In the genomic region with DNA sequence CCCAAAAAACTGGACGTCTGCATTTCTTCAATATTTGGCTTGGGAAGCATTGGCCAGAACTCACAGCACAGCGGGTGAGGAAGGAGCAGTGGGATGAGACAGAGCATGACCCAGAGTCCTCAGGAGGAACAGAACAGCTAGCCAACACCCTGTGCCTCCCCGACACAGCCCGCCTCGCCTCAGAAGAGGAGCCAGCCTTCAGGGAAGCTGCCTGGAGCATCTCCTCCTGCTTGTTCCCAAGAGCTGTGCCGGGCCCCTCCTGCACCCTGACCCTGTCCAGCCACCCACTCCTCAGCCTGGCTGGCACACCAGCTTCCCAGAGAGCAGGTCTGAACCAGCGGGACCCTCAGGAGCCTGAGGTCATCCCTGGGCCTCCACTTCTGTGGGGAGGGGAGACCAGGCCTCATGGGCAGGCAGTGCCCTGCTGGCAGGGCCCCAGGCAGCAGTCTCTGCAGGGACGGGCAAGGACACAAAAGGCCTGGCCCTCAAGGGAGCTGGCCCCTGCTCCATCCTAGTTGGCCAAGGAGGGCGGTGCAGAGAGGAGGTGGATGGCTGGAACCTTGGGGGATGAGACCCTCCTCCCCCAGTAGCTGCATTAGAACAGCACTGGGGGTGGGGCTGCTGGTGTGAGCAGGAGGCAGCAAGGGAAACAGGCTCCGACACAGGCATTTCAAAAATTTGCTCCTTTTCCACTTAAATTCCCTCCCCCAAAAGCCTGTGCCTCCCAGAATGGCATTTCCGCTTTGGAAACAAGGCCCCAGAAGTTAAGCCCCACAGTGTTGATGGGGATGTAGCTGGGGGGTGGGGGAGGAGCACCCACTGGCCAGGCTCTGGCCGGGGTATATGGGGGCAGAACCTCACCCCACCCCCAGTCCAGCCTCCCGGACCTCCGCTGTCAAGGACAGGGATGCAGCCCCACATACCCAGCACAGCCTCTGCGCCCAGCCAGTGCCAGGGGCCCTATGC, we compare ENCODE assay signal across 10 cellular contexts. TPM values are rescaled to one million over a fixed set of nuclear protein-coding genes. Genes with fewer than 3 reads are reported as not detected.
DNase-seq lines count a peak whose midpoint lies in the region; ATAC-seq and TF ChIP-seq lines count a peak whose summit lies in the region.
"Had no signal": no experiment of that assay in that cellular context is flagged by ENCODE, and none has a peak within 500 bp of the region (broad histone marks: within the 10 kb centered on the region; RNA-seq: fewer than 3 reads in every experiment).

No MANE protein-coding gene starts in this region.

- no peaks in the 10 kb centered on the region for H3K36me3 Mint-ChIP-seq in neural crest cell (ENCODE audit: low read depth)
- H3K36me3 Mint-ChIP-seq: CD4-positive, CD25-positive, alpha-beta regulatory T cell had no signal

- H3K9me3 Mint-ChIP-seq in neural crest cell: no peaks in the 10 kb centered on the region

- peaks cover 50% of the 10 kb centered on the region for H3K4me1 Mint-ChIP-seq in neural crest cell

- TF ChIP-seq CTCF in fibroblast of villous mesenchyme (IDR thresholded peaks at IDR 0.05; ENCODE audit: insufficient read depth, low read depth, low read length) (no peak), neural crest cell (conservative IDR thresholded peaks at IDR 0.05) (no peak)

- H3K27me3 Mint-ChIP-seq in neural crest cell (ENCODE audit: low read depth): peaks cover 7% of the 10 kb centered on the region

- DNase-seq in AG08396 (ENCODE audit: low spot score): peak; percentile 70
- DNase-seq in fibroblast of villous mesenchyme (ENCODE audit: low read depth): peak; percentile 91
- no peak for DNase-seq in neural crest cell (ENCODE audit: low read depth, low spot score)
- DNase-seq in activated gamma-delta T cell (lab: John Stamatoyannopoulos, UW): no peak
- no peak for DNase-seq in NCI-H187 treated with DMSO at 0.1 percent for 48 hours (lab: John Stamatoyannopoulos, UW)
- DNase-seq: CD4-positive, CD25-positive, alpha-beta regulatory T cell; effector CD8-positive, alpha-beta T cell had no signal

- H3K4me3 ChIP-seq in fibroblast of villous mesenchyme (ENCODE audit: low read depth, low read length): peak overlapping the region; percentile 43

- peak overlapping the region; percentile 80 for H3K4me3 Mint-ChIP-seq in neural crest cell

- no peak overlapping the region for H3K27ac Mint-ChIP-seq in neural crest cell (ENCODE audit: unreplicated experiment)

- ATAC-seq in SK-N-SH treated with all-trans-retinoic acid at 6 μM for 48 hours: peak; percentile 39
- no peak for ATAC-seq in HG03280 (IDR thresholded peaks at IDR 0.05; ENCODE audit: unreplicated experiment)
- ATAC-seq in GM19463 (IDR thresholded peaks at IDR 0.05; ENCODE audit: unreplicated experiment): no peak

TF ChIP-seq in SK-N-SH treated with all-trans-retinoic acid at 6 μM for 48 hours, 23 proteins besides CTCF, POLR2A, EP300 and RAD21:
- TF ChIP-seq, protein P1, sequence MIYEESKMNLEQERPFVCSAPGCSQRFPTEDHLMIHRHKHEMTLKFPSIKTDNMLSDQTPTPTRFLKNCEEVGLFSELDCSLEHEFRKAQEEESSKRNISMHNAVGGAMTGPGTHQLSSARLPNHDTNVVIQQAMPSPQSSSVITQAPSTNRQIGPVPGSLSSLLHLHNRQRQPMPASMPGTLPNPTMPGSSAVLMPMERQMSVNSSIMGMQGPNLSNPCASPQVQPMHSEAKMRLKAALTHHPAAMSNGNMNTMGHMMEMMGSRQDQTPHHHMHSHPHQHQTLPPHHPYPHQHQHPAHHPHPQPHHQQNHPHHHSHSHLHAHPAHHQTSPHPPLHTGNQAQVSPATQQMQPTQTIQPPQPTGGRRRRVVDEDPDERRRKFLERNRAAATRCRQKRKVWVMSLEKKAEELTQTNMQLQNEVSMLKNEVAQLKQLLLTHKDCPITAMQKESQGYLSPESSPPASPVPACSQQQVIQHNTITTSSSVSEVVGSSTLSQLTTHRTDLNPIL (CRISPR knock-in tag; IDR thresholded peaks at IDR 0.05; ENCODE audit: low read depth): no peak
- TF ChIP-seq ZFP30 (CRISPR knock-in tag; IDR thresholded peaks at IDR 0.05): no peak
- no peak for TF ChIP-seq ZC3H10 (CRISPR knock-in tag; IDR thresholded peaks at IDR 0.05)
- TF ChIP-seq ZNF8 (CRISPR knock-in tag; IDR thresholded peaks at IDR 0.05): no peak
- no peak for TF ChIP-seq SNAI2 (CRISPR knock-in tag; IDR thresholded peaks at IDR 0.05)
- no peak for TF ChIP-seq BACH2 (CRISPR knock-in tag; IDR thresholded peaks at IDR 0.05; ENCODE audit: borderline replicate concordance)
- no peak for TF ChIP-seq CSRNP3 (CRISPR knock-in tag; IDR thresholded peaks at IDR 0.05)
- TF ChIP-seq ISL1 (CRISPR knock-in tag; IDR thresholded peaks at IDR 0.05): no peak
- TF ChIP-seq TCF4 (CRISPR knock-in tag; IDR thresholded peaks at IDR 0.05; ENCODE audit: borderline replicate concordance): no peak
- no peak for TF ChIP-seq ESRRG (CRISPR knock-in tag; IDR thresholded peaks at IDR 0.05)
- TF ChIP-seq ARNTL (CRISPR knock-in tag; IDR thresholded peaks at IDR 0.05; ENCODE audit: borderline replicate concordance, low read depth): no peak
- TF ChIP-seq CSDC2 (CRISPR knock-in tag; IDR thresholded peaks at IDR 0.05): no peak
- TF ChIP-seq PPARA (CRISPR knock-in tag; IDR thresholded peaks at IDR 0.05; ENCODE audit: borderline replicate concordance): no peak
- no peak for TF ChIP-seq ZNF565 (CRISPR knock-in tag; conservative IDR thresholded peaks at IDR 0.05; ENCODE audit: low read depth)

RNA-seq across cellular contexts. Expression of gene BCAR1, which starts 1.8 kb away (rescaled TPM):
- total RNA-seq in fibroblast of villous mesenchyme (87.2 and 120 TPM in 2 replicates), neural crest cell (63.8 and 64.0 TPM in 2 replicates)

RNA-seq across cellular contexts. Expression of gene CTRB1, which starts 34.4 kb away (rescaled TPM):
- total RNA-seq in fibroblast of villous mesenchyme (not detected in 2 replicates), neural crest cell (not detected in 2 replicates)
- total RNA-seq: CD4-positive, CD25-positive, alpha-beta regulatory T cell had no signal

RNA-seq across cellular contexts. Expression of gene CTRB2, which starts 46.3 kb away (rescaled TPM):
- total RNA-seq in fibroblast of villous mesenchyme (not detected in 2 replicates), neural crest cell (not detected in 2 replicates)
- total RNA-seq: CD4-positive, CD25-positive, alpha-beta regulatory T cell had no signal

Comparison
In these comparisons a context has a peak if more than half of its experiments do, and no peak if none do; other contexts are left out.
1. DNase-seq: peak in AG08396 (single experiment) and fibroblast of villous mesenchyme (single experiment); none in neural crest cell (single experiment), activated gamma-delta T cell (single experiment) and NCI-H187 treated with DMSO at 0.1 percent for 48 hours (single experiment).